Comparison of ENCODE assay signal across 10 cellular contexts in the genomic region with DNA sequence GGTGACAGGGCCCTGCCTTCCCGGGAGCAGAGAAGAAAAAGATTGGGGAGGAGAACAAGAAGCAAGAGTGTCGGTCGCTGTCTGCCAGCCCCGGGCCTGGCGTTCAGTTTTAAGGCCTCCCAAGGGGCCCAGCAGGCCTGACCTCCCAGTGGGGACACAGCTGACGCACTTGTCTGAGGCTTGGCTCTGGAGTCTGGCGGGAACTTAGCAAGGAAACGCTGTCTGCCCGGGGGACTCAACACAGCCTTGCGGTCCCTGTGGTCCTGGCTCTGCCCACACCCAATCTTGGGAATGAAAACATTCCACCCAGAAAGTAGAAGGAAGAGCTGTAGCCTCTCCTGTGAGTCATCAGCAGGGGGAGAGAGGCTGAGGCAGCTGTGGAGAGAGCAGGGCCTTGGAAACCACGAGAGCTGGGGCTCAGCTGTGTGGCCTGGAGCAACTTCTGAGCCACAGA. TPM values are rescaled to one million over a fixed set of nuclear protein-coding genes. Genes with fewer than 3 reads are reported as not detected.
DNase-seq lines count a peak whose midpoint lies in the region; ATAC-seq, FAIRE-seq and TF ChIP-seq lines count a peak whose summit lies in the region.
"Had no signal": no experiment of that assay in that cellular context is flagged by ENCODE, and none has a peak within 500 bp of the region (broad histone marks: within the 10 kb centered on the region; RNA-seq: fewer than 3 reads in every experiment).

No MANE protein-coding gene starts in this region.

- CTCF ChIA-PET in activated naive CD4-positive, alpha-beta T cell treated with anti-CD3 and anti-CD28 coated beads for 36 hours (lab: Charles Lee): interaction anchor here (0.9 kb wide), 1 partner anchor 103 kb away, joined by 3 read pairs; no protein-coding TSS in a partner anchor

- peaks cover 4% of the 10 kb centered on the region for H3K36me3 ChIP-seq in astrocyte (ENCODE audit: insufficient read depth, low read length)

- peaks cover 41% of the 10 kb centered on the region for H3K36me3 Mint-ChIP-seq in astrocyte (ENCODE audit: low read depth, unreplicated experiment)
- H3K36me3 Mint-ChIP-seq in activated naive CD4-positive, alpha-beta T cell treated with anti-CD3 and anti-CD28 coated beads for 36 hours (ENCODE audit: low read depth): no peaks in the 10 kb centered on the region

- peaks cover 69% of the 10 kb centered on the region for H3K4me1 Mint-ChIP-seq in astrocyte (ENCODE audit: low read depth, unreplicated experiment)
- H3K4me1 Mint-ChIP-seq in activated naive CD4-positive, alpha-beta T cell treated with anti-CD3 and anti-CD28 coated beads for 36 hours (ENCODE audit: low read depth): peaks cover 22% of the 10 kb centered on the region

- no peaks in the 10 kb centered on the region for H4K20me1 ChIP-seq in astrocyte (ENCODE audit: insufficient read depth, low read length)

- peak; percentile 89 for FAIRE-seq in astrocyte (lab: Jason Lieb, UNC)
- FAIRE-seq: A204.1, TTC549 had no signal

- peak overlapping the region; percentile 85 for H3K9ac ChIP-seq in astrocyte (ENCODE audit: low read length)

- no peak for ATAC-seq in GM18517 (IDR thresholded peaks at IDR 0.05; ENCODE audit: unreplicated experiment)

- H3K27ac Mint-ChIP-seq in astrocyte (ENCODE audit: unreplicated experiment): peak overlapping the region; percentile 97
- H3K27ac Mint-ChIP-seq in activated naive CD4-positive, alpha-beta T cell treated with anti-CD3 and anti-CD28 coated beads for 36 hours: no peak overlapping the region

- H2AFZ ChIP-seq in astrocyte (ENCODE audit: low read depth, low read length): peak overlapping the region; percentile 34

- no peaks in the 10 kb centered on the region for H3K9me3 ChIP-seq in astrocyte (ENCODE audit: insufficient read depth, low read depth, low read length)

- no peaks in the 10 kb centered on the region for H3K79me2 ChIP-seq in astrocyte (ENCODE audit: insufficient read depth, low read length)

- H3K9me3 Mint-ChIP-seq in astrocyte (ENCODE audit: unreplicated experiment): no peaks in the 10 kb centered on the region
- no peaks in the 10 kb centered on the region for H3K9me3 Mint-ChIP-seq in activated naive CD4-positive, alpha-beta T cell treated with anti-CD3 and anti-CD28 coated beads for 36 hours

- no peak for TF ChIP-seq CTCF in astrocyte (IDR thresholded peaks at IDR 0.05; ENCODE audit: insufficient read depth, low read depth, low read length)

- no peaks in the 10 kb centered on the region for H3K27me3 ChIP-seq in astrocyte (ENCODE audit: insufficient read depth, low read length)

- peak overlapping the region; percentile 68 for H3K4me3 Mint-ChIP-seq in astrocyte (ENCODE audit: unreplicated experiment)
- H3K4me3 Mint-ChIP-seq in activated naive CD4-positive, alpha-beta T cell treated with anti-CD3 and anti-CD28 coated beads for 36 hours: no peak overlapping the region

- no peak overlapping the region for H3K4me3 ChIP-seq in astrocyte (ENCODE audit: insufficient read depth, low read depth, low read length)

- peak; percentile 40 for DNase-seq in DMS53 (lab: John Stamatoyannopoulos, UW)
- no peak for DNase-seq in DMS53 treated with DMSO at 0.1 percent for 48 hours (lab: John Stamatoyannopoulos, UW; ENCODE audit: unreplicated experiment)
- DNase-seq in astrocyte (ENCODE audit: low read depth): peak; percentile 100
- peak in 38 of 51 donors; percentile 19 to 85 (median 58) for DNase-seq in hypothalamus (lab: John Stamatoyannopoulos, UW)
- peak; percentile 95 for DNase-seq in smooth muscle cell of the brain vasculature (ENCODE audit: low read depth, low spot score)
- DNase-seq in GM19238 (ENCODE audit: insufficient read length, low spot score): no peak
- no peak for DNase-seq in activated naive CD4-positive, alpha-beta T cell treated with anti-CD3 and anti-CD28 coated beads for 36 hours

- peaks cover 47% of the 10 kb centered on the region for H3K4me1 ChIP-seq in astrocyte (ENCODE audit: insufficient read depth, low read length)

- no peaks in the 10 kb centered on the region for H3K27me3 Mint-ChIP-seq in astrocyte (ENCODE audit: low read depth, unreplicated experiment)
- H3K27me3 Mint-ChIP-seq in activated naive CD4-positive, alpha-beta T cell treated with anti-CD3 and anti-CD28 coated beads for 36 hours (ENCODE audit: low read depth): no peaks in the 10 kb centered on the region

- peak overlapping the region; percentile 74 for H3K4me2 ChIP-seq in astrocyte (ENCODE audit: low read length)

- intact Hi-C loops in activated naive CD4-positive, alpha-beta T cell treated with anti-CD3 and anti-CD28 coated beads for 36 hours (cut with micrococcal nuclease): no loop called here

- peak overlapping the region; percentile 93 for H3K27ac ChIP-seq in astrocyte (ENCODE audit: low read depth, low read length)

RNA-seq across cellular contexts. Expression of a gene that starts 54.4 kb away (rescaled TPM):
- 17.8 and 19.4 TPM in 2 replicates for total RNA-seq in astrocyte
- total RNA-seq in activated naive CD4-positive, alpha-beta T cell treated with anti-CD3 and anti-CD28 coated beads for 36 hours: 1 to 10 TPM; 8.3 to 8.7 TPM

Comparison
In these comparisons a context has a peak if more than half of its experiments do, and no peak if none do; other contexts are left out.
1. DNase-seq: peak in DMS53 (single experiment), astrocyte (single experiment), hypothalamus (38 of 51) and smooth muscle cell of the brain vasculature (single experiment); none in DMS53 treated with DMSO at 0.1 percent for 48 hours (single experiment), GM19238 (single experiment) and activated naive CD4-positive, alpha-beta T cell treated with anti-CD3 and anti-CD28 coated beads for 36 hours (single experiment).